ENCODE assay signal across 8 cellular contexts in the genomic region with DNA sequence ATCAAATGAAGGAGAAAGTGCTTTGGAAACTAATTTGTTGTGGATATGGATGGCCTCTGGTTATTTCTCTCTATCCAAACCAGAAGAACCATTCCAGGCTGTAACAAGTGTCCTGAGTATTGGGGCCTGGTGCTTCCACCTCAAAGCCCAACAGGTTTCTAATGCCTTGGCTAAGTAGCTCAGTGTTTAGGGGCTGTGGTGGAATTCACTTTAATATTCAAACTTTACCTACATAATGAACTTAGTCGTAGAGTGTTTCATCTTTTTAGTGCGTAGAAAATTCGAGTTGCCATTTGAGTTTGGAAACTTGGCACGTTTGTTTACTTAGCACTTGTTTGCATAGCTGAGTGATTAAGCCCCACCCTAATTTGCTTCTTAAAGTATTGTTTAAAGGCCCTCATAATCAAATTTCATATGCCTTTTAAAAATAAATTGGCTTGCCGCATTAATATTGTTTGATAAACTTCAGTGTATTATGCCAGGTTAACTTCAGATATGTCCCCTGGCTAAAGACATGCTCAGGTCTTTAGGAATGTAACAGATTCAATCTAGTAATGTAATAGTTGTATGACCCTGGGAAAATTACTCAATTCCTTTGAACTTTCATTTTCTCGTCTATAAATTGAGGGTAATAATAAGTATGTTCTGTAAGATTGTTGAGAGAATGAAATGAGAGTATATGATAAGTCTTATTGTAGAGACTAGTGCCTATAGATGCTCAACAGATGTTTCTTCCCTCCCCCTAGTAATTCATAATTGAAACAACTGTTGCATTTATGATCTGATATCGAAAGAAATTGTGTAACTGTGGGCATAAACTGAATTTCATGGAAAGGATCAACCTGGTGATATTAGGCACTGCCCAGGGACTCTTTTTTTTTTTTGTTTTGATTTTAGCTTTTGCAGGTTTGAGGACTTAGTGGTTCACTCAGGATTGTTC. TPM values are rescaled to one million over a fixed set of nuclear protein-coding genes. Genes with fewer than 3 reads are reported as not detected.
DNase-seq lines count a peak whose midpoint lies in the region; ATAC-seq and TF ChIP-seq lines count a peak whose summit lies in the region.

No MANE protein-coding gene starts in this region.

- ATAC-seq in heart left ventricle (peak in 1 of 4 donors; percentile 5), Right ventricle myocardium superior (ENCODE audit: poor library complexity) (no peak)

- H3K4me3 ChIP-seq in heart left ventricle: peak overlapping the region; percentile 80 to 97 (median 90)
- peak overlapping the region; percentile 77 for H3K4me3 ChIP-seq in brain microvascular endothelial cell (ENCODE audit: low read depth, low read length)
- H3K4me3 ChIP-seq in mesodermal cell (ENCODE audit: extremely low read depth, insufficient read depth, low read length, poor library complexity, severe bottlenecking): peak overlapping the region; percentile 77
- H3K4me3 ChIP-seq in vagina: peak overlapping the region; percentile 82 to 95

- intact Hi-C loops in heart left ventricle (cut with DNase I) (no loop called here), Right ventricle myocardium superior (cut with DNase I) (no loop called here), vagina (cut with DNase I) (no loop called here)

- WGBS in heart left ventricle, 4 donors: 51 to 58% (median 53%) methylated on average over 7 of the region's 7 CpGs
- 61 to 80% methylated on average over 1 to 3 of the region's 7 CpGs for WGBS in mesodermal cell (ENCODE audit: insufficient coverage in 2 of 2), 2 experiments

- TF ChIP-seq CTCF in heart left ventricle (IDR thresholded peaks at IDR 0.05) (no peak), brain microvascular endothelial cell (IDR thresholded peaks at IDR 0.05; ENCODE audit: low read depth, low read length, missing control alignments) (no peak), vagina (IDR thresholded peaks at IDR 0.05) (no peak)

- H3K27me3 ChIP-seq in heart left ventricle: no peaks in the 10 kb centered on the region
- H3K27me3 ChIP-seq in brain microvascular endothelial cell (replicated peaks): no peaks in the 10 kb centered on the region
- no peaks in the 10 kb centered on the region for H3K27me3 ChIP-seq in vagina

- TF ChIP-seq POLR2A in heart left ventricle (IDR thresholded peaks at IDR 0.05) (no peak), vagina (IDR thresholded peaks at IDR 0.05) (no peak)

- H3K27ac ChIP-seq in heart left ventricle: peak overlapping the region in 11 of 12 donors; percentile 89 to 97 (median 92)
- H3K27ac ChIP-seq in brain microvascular endothelial cell: no peak overlapping the region
- H3K27ac ChIP-seq in mesodermal cell (ENCODE audit: low read depth, low read length, severe bottlenecking): peak overlapping the region; percentile 78
- peak overlapping the region; percentile 92 for H3K27ac ChIP-seq in vagina

- H3K36me3 ChIP-seq in heart left ventricle (peaks cover 0 to under 1% (median 0%) of the 10 kb centered on the region in 9 donors), brain microvascular endothelial cell (replicated peaks) (no peaks in the 10 kb centered on the region), mesodermal cell (ENCODE audit: control insufficient read depth, insufficient read depth, low read length) (peaks cover 11% of the 10 kb centered on the region), vagina (no peaks in the 10 kb centered on the region)

- in situ Hi-C loops in brain microvascular endothelial cell (cut with HindIII; ENCODE audit: low pct_ligation_motif_present, low sequenced_read_pairs): no loop called here

- DNase-seq in heart left ventricle: no peak
- DNase-seq in Right ventricle myocardium superior: no peak
- DNase-seq in brain microvascular endothelial cell: no peak
- no peak for DNase-seq in vagina (ENCODE audit: extremely low spot score in 2 of 2)
- DNase-seq in T1000 (lab: John Stamatoyannopoulos, UW): no peak
- DNase-seq in HUDEP-2 (lab: John Stamatoyannopoulos, UW; ENCODE audit: unreplicated experiment in 76 of 76): no peak
- no peak for DNase-seq in stimulated activated CD4-positive, alpha-beta T cell treated with anti-CD3 and anti-CD28 coated beads, Interleukin-4, amount 100 ng/mL, for 1 hour

- peaks cover 0 to 63% (median 20%) of the 10 kb centered on the region in 12 donors for H3K4me1 ChIP-seq in heart left ventricle
- peaks cover 14% of the 10 kb centered on the region for H3K4me1 ChIP-seq in mesodermal cell (ENCODE audit: control insufficient read depth, insufficient read depth, low read length, poor library complexity, severe bottlenecking)
- H3K4me1 ChIP-seq in vagina: peaks cover 43% of the 10 kb centered on the region

- H3K9me3 ChIP-seq in heart left ventricle (no peaks in the 10 kb centered on the region), mesodermal cell (ENCODE audit: control insufficient read depth, low read length) (no peaks in the 10 kb centered on the region), vagina (no peaks in the 10 kb centered on the region)

RNA-seq across cellular contexts. Expression of gene AGO4, which starts 1.6 kb away (rescaled TPM):
- total RNA-seq in heart left ventricle: 10 to 100 TPM; 12.4 to 24.8 (median 18.8) TPM
- 10 to 100 TPM in 1 of 2 donors, 1 to 10 TPM in 1; 6.2 to 10.2 TPM for polyA plus RNA-seq in heart left ventricle
- total RNA-seq in Right ventricle myocardium superior: 20.2 TPM
- polyA plus RNA-seq in mesodermal cell (2013, experiment 1 of 2): 23.1 TPM
- polyA plus RNA-seq in mesodermal cell (2013, experiment 2 of 2): 17.4 TPM
- total RNA-seq in vagina: 18.4 TPM

RNA-seq across cellular contexts. Expression of gene CLSPN, which starts 39.6 kb away (rescaled TPM):
- 1 to 10 TPM in 1 of 9 donors, under 1 TPM in 8; 0.22 to 6.3 (median 0.35) TPM for total RNA-seq in heart left ventricle
- polyA plus RNA-seq in heart left ventricle: under 1 TPM; 0.23 to 0.25 TPM
- 1.1 TPM for total RNA-seq in Right ventricle myocardium superior
- 17.3 TPM for polyA plus RNA-seq in mesodermal cell (2013, experiment 1 of 2)
- 14.5 TPM for polyA plus RNA-seq in mesodermal cell (2013, experiment 2 of 2)
- total RNA-seq in vagina: 1.7 TPM
